7 cellular contexts compared by ENCODE assay signal in genomic region chr18:57585846-57586242, GRCh38. TPM values are rescaled to one million over a fixed set of nuclear protein-coding genes. Genes with fewer than 3 reads are reported as not detected.
DNase-seq lines count a peak whose midpoint lies in the region; ATAC-seq, FAIRE-seq and TF ChIP-seq lines count a peak whose summit lies in the region.

No MANE protein-coding gene starts in this region.

- H3K36me3 ChIP-seq in ascending aorta = peaks cover 0 to 15% of the 10 kb centered on the region in 2 donors
- no peaks in the 10 kb centered on the region for H3K36me3 ChIP-seq in testis (ENCODE audit: low read depth, missing control alignments)

- no peak for TF ChIP-seq CTCF in ascending aorta (IDR thresholded peaks at IDR 0.05)
- TF ChIP-seq CTCF in testis (IDR thresholded peaks at IDR 0.05) = no peak

- TF ChIP-seq POLR2A in GM12892 (IDR thresholded peaks at IDR 0.05; ENCODE audit: low read depth, low read length) = no peak
- no peak for TF ChIP-seq POLR2A in testis (IDR thresholded peaks at IDR 0.05)

- FAIRE-seq in GM12892 (lab: Jason Lieb, UNC) = peak; percentile 48
- FAIRE-seq in HTR-8/SVneo (lab: Jason Lieb, UNC) = no peak

- peak overlapping the region; percentile 81 to 87 for H3K27ac ChIP-seq in ascending aorta
- H3K27ac ChIP-seq in testis = peak overlapping the region; percentile 83 to 90

- no peaks in the 10 kb centered on the region for H3K9me3 ChIP-seq in ascending aorta
- no peaks in the 10 kb centered on the region for H3K9me3 ChIP-seq in testis

- 9 to 14% methylated on average over 8 of the region's 8 CpGs for WGBS in testis, 2 donors

- H3K4me1 ChIP-seq in ascending aorta (peaks cover 5 to 15% of the 10 kb centered on the region in 2 donors), testis (peaks cover 9% of the 10 kb centered on the region)

- ATAC-seq in HG03439 (IDR thresholded peaks at IDR 0.05; ENCODE audit: unreplicated experiment) = peak; percentile 10
- no peak for ATAC-seq in HG02938 (IDR thresholded peaks at IDR 0.05; ENCODE audit: unreplicated experiment)

- peak overlapping the region; percentile 83 to 90 for H3K4me3 ChIP-seq in ascending aorta
- peak overlapping the region; percentile 90 to 93 for H3K4me3 ChIP-seq in testis

- H3K27me3 ChIP-seq in ascending aorta = no peaks in the 10 kb centered on the region
- H3K27me3 ChIP-seq in testis = no peaks in the 10 kb centered on the region

- DNase-seq in GM12892 (ENCODE audit: insufficient read length) (no peak), ascending aorta (ENCODE audit: low spot score in 2 of 2) (no peak), left kidney (ENCODE audit: low read depth, low spot score) (peak; percentile 16), testis (no peak), HTR-8/SVneo (ENCODE audit: insufficient read length, low spot score) (no peak)

- intact Hi-C loops in ascending aorta (cut with DNase I) (loop anchor here (5.0 kb wide), 2 partner anchors 36 to 89 kb away; partner anchors contain the start of gene NARS1), testis (cut with DNase I; ENCODE audit: low total_unique reads) (no loop called here)

RNA-seq across cellular contexts. Expression of gene FECH, which starts 0.7 kb away (rescaled TPM):
- polyA plus RNA-seq in GM12892 (2012; ENCODE audit: missing spikeins) = 14.3 TPM
- total RNA-seq in ascending aorta (33.0 TPM), testis (10 to 100 TPM; 27.4 to 37.0 TPM)
- polyA plus RNA-seq in testis (ENCODE audit: insufficient read depth, low read depth, low replicate concordance) = 19.6 TPM

RNA-seq across cellular contexts. Expression of gene NARS1, which starts 35.8 kb away (rescaled TPM):
- polyA plus RNA-seq in GM12892 (2012; ENCODE audit: missing spikeins) = 47.5 TPM
- total RNA-seq in ascending aorta = 44.0 TPM
- total RNA-seq in testis = 10 to 100 TPM; 86.3 to 86.9 TPM
- polyA plus RNA-seq in testis (ENCODE audit: insufficient read depth, low read depth, low replicate concordance) = 57.9 TPM
